Comparison of ENCODE assay signal across 10 cellular contexts in genomic region chr11:31813961-31814868, GRCh38. TPM values are rescaled to one million over a fixed set of nuclear protein-coding genes. Genes with fewer than 3 reads are reported as not detected.
DNase-seq lines count a peak whose midpoint lies in the region; ATAC-seq and TF ChIP-seq lines count a peak whose summit lies in the region.
"Had no signal": no experiment of that assay in that cellular context is flagged by ENCODE, and none has a peak within 500 bp of the region (broad histone marks: within the 10 kb centered on the region; RNA-seq: fewer than 3 reads in every experiment).

No MANE protein-coding gene starts in this region.

- peak overlapping the region; percentile 51 for H2AFZ ChIP-seq in neural progenitor cell (replicated peaks)

- peaks cover 43% of the 10 kb centered on the region for H4K20me1 ChIP-seq in neural progenitor cell (ENCODE audit: low read depth)

- TF ChIP-seq CTCF in Caco-2 (IDR thresholded peaks at IDR 0.05; ENCODE audit: insufficient read depth in 1 of 2, low read depth in 1 of 2, low read length in 1 of 2, severe bottlenecking in 1 of 2, unreplicated experiment in 1 of 2) (no peak), neural progenitor cell (IDR thresholded peaks at IDR 0.05) (peak; percentile 9), upper lobe of right lung (IDR thresholded peaks at IDR 0.05) (no peak)

- peaks cover 35% of the 10 kb centered on the region for H3K4me1 ChIP-seq in Caco-2
- H3K4me1 ChIP-seq in ectodermal cell (ENCODE audit: control insufficient read depth, insufficient read depth, low read length): peaks cover 48% of the 10 kb centered on the region
- H3K4me1 ChIP-seq in neural progenitor cell: peaks cover 55% of the 10 kb centered on the region
- peaks cover 73% of the 10 kb centered on the region for H3K4me1 ChIP-seq in upper lobe of right lung

- no peak overlapping the region for H3K27ac Mint-ChIP-seq in Caco-2 (ENCODE audit: unreplicated experiment)
- peak overlapping the region; percentile 92 to 97 (median 96) for H3K27ac Mint-ChIP-seq in IgD-negative memory B cell
- peak overlapping the region; percentile 53 for H3K27ac Mint-ChIP-seq in neural progenitor cell

- peak overlapping the region; percentile 98 for H3K4me2 ChIP-seq in neural progenitor cell

- no peak overlapping the region for H3K4me3 ChIP-seq in Caco-2 (ENCODE audit: low read depth, low read length)
- peak overlapping the region; percentile 67 for H3K4me3 ChIP-seq in ectodermal cell (ENCODE audit: insufficient read depth, low read depth, low read length)
- peak overlapping the region; percentile 91 for H3K4me3 ChIP-seq in neural progenitor cell
- H3K4me3 ChIP-seq in upper lobe of right lung: no peak overlapping the region

- CTCF ChIA-PET in Caco-2 (lab: Charles Lee): no interaction called here

- peaks cover 18% of the 10 kb centered on the region for H3K79me2 ChIP-seq in neural progenitor cell (ENCODE audit: low read depth)

- 0 to 1% methylated on average over 53 of the region's 53 CpGs for WGBS in ectodermal cell, 2 experiments

- no peaks in the 10 kb centered on the region for H3K9me3 ChIP-seq in Caco-2
- H3K9me3 ChIP-seq in ectodermal cell (ENCODE audit: control insufficient read depth, low read length): no peaks in the 10 kb centered on the region
- H3K9me3 ChIP-seq in neural progenitor cell (ENCODE audit: low read depth): no peaks in the 10 kb centered on the region
- no peaks in the 10 kb centered on the region for H3K9me3 ChIP-seq in upper lobe of right lung

- no peaks in the 10 kb centered on the region for H3K36me3 ChIP-seq in Caco-2 (ENCODE audit: control insufficient read depth, insufficient read depth, low read length)
- H3K36me3 ChIP-seq in ectodermal cell (ENCODE audit: control insufficient read depth, insufficient read depth, low read length): no peaks in the 10 kb centered on the region
- no peaks in the 10 kb centered on the region for H3K36me3 ChIP-seq in neural progenitor cell
- H3K36me3 ChIP-seq in upper lobe of right lung: no peaks in the 10 kb centered on the region

- H3K27me3 ChIP-seq in Caco-2 (replicated peaks; ENCODE audit: control insufficient read depth, insufficient read depth, low read length) (peaks cover 27% of the 10 kb centered on the region), ectodermal cell (ENCODE audit: control insufficient read depth, insufficient read depth, low read length, poor library complexity, severe bottlenecking) (peaks cover 100% of the 10 kb centered on the region), neural progenitor cell (peaks cover 79% of the 10 kb centered on the region), upper lobe of right lung (peaks cover 97% of the 10 kb centered on the region)

- intact Hi-C loops in Caco-2 (cut with micrococcal nuclease; ENCODE audit: unreplicated experiment): loop anchor here (10.0 kb wide), 2 partner anchors 309 to 771 kb away; partner anchors contain the start of genes EIF3M, ELP4 and IMMP1L
- intact Hi-C loops in upper lobe of right lung (cut with DNase I): no loop called here

- H3K4me1 Mint-ChIP-seq in Caco-2 (ENCODE audit: low read depth, unreplicated experiment) (peaks cover 27% of the 10 kb centered on the region), IgD-negative memory B cell (peaks cover 25 to 31% (median 28%) of the 10 kb centered on the region in 3 donors), neural progenitor cell (peaks cover 38% of the 10 kb centered on the region)

- peak overlapping the region; percentile 88 for H3K4me3 Mint-ChIP-seq in Caco-2 (ENCODE audit: unreplicated experiment)
- H3K4me3 Mint-ChIP-seq in IgD-negative memory B cell: peak overlapping the region; percentile 26 to 88 (median 70)
- peak overlapping the region; percentile 97 for H3K4me3 Mint-ChIP-seq in neural progenitor cell

- DNase-seq in Caco-2 (no peak), neural progenitor cell (ENCODE audit: low spot score) (peak; percentile 63), superior temporal gyrus (ENCODE audit: extremely low spot score) (no peak), upper lobe of right lung (no peak), NCI-H2196 (lab: John Stamatoyannopoulos, UW; ENCODE audit: unreplicated experiment) (no peak), occipital lobe (lab: John Stamatoyannopoulos, UW) (no peak)
- DNase-seq: activated CD4-positive, alpha-beta T cell treated with anti-CD3 and anti-CD28 coated beads for 4 hours; left cardiac atrium had no signal

- H3K9me3 Mint-ChIP-seq in Caco-2 (ENCODE audit: unreplicated experiment) (no peaks in the 10 kb centered on the region), IgD-negative memory B cell (peaks cover 0 to 19% (median 0%) of the 10 kb centered on the region in 3 donors), neural progenitor cell (peaks cover 7% of the 10 kb centered on the region)

- POLR2A ChIA-PET in Caco-2 (lab: Charles Lee): no interaction called here

- no peak overlapping the region for H3K27ac ChIP-seq in ectodermal cell (ENCODE audit: insufficient read depth, low read depth, low read length, poor library complexity, severe bottlenecking)
- no peak overlapping the region for H3K27ac ChIP-seq in neural progenitor cell
- H3K27ac ChIP-seq in upper lobe of right lung: no peak overlapping the region

- H3K36me3 Mint-ChIP-seq in Caco-2 (ENCODE audit: insufficient read depth, unreplicated experiment): peaks cover 16% of the 10 kb centered on the region
- peaks cover 2% of the 10 kb centered on the region for H3K36me3 Mint-ChIP-seq in IgD-negative memory B cell
- peaks cover 14% of the 10 kb centered on the region for H3K36me3 Mint-ChIP-seq in neural progenitor cell

- ATAC-seq in upper lobe of right lung: no peak
- ATAC-seq: left cardiac atrium had no signal

- H3F3A ChIP-seq in neural progenitor cell (ENCODE audit: low read depth): peaks cover 92% of the 10 kb centered on the region

- H3K27me3 Mint-ChIP-seq in Caco-2 (ENCODE audit: insufficient read depth, unreplicated experiment): peaks cover 34% of the 10 kb centered on the region
- H3K27me3 Mint-ChIP-seq in IgD-negative memory B cell: peaks cover 54% of the 10 kb centered on the region
- H3K27me3 Mint-ChIP-seq in neural progenitor cell (ENCODE audit: insufficient read depth, low read depth): peaks cover 57% of the 10 kb centered on the region

- no TSS peak for BruUV-seq in Caco-2 (replicated peaks; lab: Mats Ljungman, UMichigan)

- H3K9ac ChIP-seq in neural progenitor cell: no peak overlapping the region

RNA-seq across cellular contexts. Expression of gene PAX6, which starts 3.1 kb away (rescaled TPM):
- total RNA-seq in Caco-2 (2022) (0.43 and 0.74 TPM in 2 replicates), neural progenitor cell (ENCODE audit: low replicate concordance) (190 and 215 TPM in 2 replicates), upper lobe of right lung (not detected), occipital lobe (16.4 TPM)
- not detected for polyA plus RNA-seq in IgD-negative memory B cell
- 114 TPM for polyA plus RNA-seq in ectodermal cell (2013, experiment 1 of 4)
- polyA plus RNA-seq in ectodermal cell (2013, experiment 2 of 4): 182 TPM
- 124 TPM for polyA plus RNA-seq in ectodermal cell (2013, experiment 3 of 4)
- 170 TPM for polyA plus RNA-seq in ectodermal cell (2013, experiment 4 of 4)
- total RNA-seq: left cardiac atrium had no signal

Comparison
In these comparisons a context has a peak if more than half of its experiments do, and no peak if none do; other contexts are left out.
1. H3K4me3 ChIP-seq: peak in ectodermal cell (single experiment) and neural progenitor cell (single experiment); none in Caco-2 (single experiment) and upper lobe of right lung (single experiment).
2. RNA of gene PAX6, which starts 3.1 kb away (total RNA-seq): 190 to 215 TPM in neural progenitor cell; 16.4 TPM in occipital lobe (single experiment), 0.43 to 0.74 TPM in Caco-2 and not detected in upper lobe of right lung (single experiment); every median in the first group is over 10 times any median in the second.
3. Peak in every context shown above with its lines, with median percentiles within 50 percentile points of each other: H3K4me3 Mint-ChIP-seq.